In genomic region chr1:13731897-13732296, GRCh38 we compare ENCODE assay signal across 17 cellular contexts. TPM values are rescaled to one million over a fixed set of nuclear protein-coding genes. Genes with fewer than 3 reads are reported as not detected.
DNase-seq lines count a peak whose midpoint lies in the region; ATAC-seq, FAIRE-seq and TF ChIP-seq lines count a peak whose summit lies in the region.
"Had no signal": no experiment of that assay in that cellular context is flagged by ENCODE, and none has a peak within 500 bp of the region (broad histone marks: within the 10 kb centered on the region; RNA-seq: fewer than 3 reads in every experiment).

No MANE protein-coding gene starts in this region.

- no peak for ATAC-seq in CD8-positive, alpha-beta T cell
- no peak for ATAC-seq in activated CD8-positive, alpha-beta T cell treated with anti-CD3 and anti-CD28 coated beads, Interleukin-2, amount 10 ng/mL, durations not matched to agents 7 days and 5 days
- ATAC-seq in natural killer cell = no peak

- no peak for DNase-seq in CD8-positive, alpha-beta T cell
- DNase-seq in GM18507 (ENCODE audit: extremely low spot score, insufficient read length, low read depth) = no peak
- no peak for DNase-seq in activated CD8-positive, alpha-beta T cell treated with anti-CD3 and anti-CD28 coated beads, Interleukin-2, amount 10 ng/mL, durations not matched to agents 7 days and 5 days
- DNase-seq in natural killer cell = no peak
- DNase-seq in HFFc6 = no peak
- no peak for DNase-seq in NCI-H2029 (lab: John Stamatoyannopoulos, UW)
- DNase-seq in A673 (ENCODE audit: low spot score) = no peak
- no peak for DNase-seq in HuH-7.5 (ENCODE audit: low spot score)
- DNase-seq: adrenal gland, GOT3, head of caudate nucleus, kidney, NCI-H187, NCI-H526 had no signal

- FAIRE-seq in GM18507 (lab: Jason Lieb, UNC) = peak; percentile 60
- FAIRE-seq: kidney, RCC 7860 had no signal

- peak overlapping the region; percentile 98 for H3K27ac Mint-ChIP-seq in CD8-positive, alpha-beta T cell
- H3K27ac Mint-ChIP-seq in activated CD8-positive, alpha-beta T cell treated with anti-CD3 and anti-CD28 coated beads, Interleukin-2, amount 10 ng/mL, durations not matched to agents 7 days and 5 days = peak overlapping the region; percentile 98
- peak overlapping the region; percentile 82 to 96 for H3K27ac Mint-ChIP-seq in natural killer cell
- no peak overlapping the region for H3K27ac Mint-ChIP-seq in HFFc6

- H3K4me1 Mint-ChIP-seq in CD8-positive, alpha-beta T cell (ENCODE audit: low read depth) = peaks cover 82% of the 10 kb centered on the region
- H3K4me1 Mint-ChIP-seq in activated CD8-positive, alpha-beta T cell treated with anti-CD3 and anti-CD28 coated beads, Interleukin-2, amount 10 ng/mL, durations not matched to agents 7 days and 5 days (ENCODE audit: low read depth) = peaks cover 72% of the 10 kb centered on the region
- peaks cover 57 to 58% of the 10 kb centered on the region in 2 donors for H3K4me1 Mint-ChIP-seq in natural killer cell
- H3K4me1 Mint-ChIP-seq in HFFc6 (ENCODE audit: low read depth) = peaks cover 9% of the 10 kb centered on the region; the same call in 1 of the 2 replicates

- CTCF ChIA-PET in CD8-positive, alpha-beta T cell (lab: Charles Lee) = interaction anchor here (0.6 to 1.2 kb wide), 6 partner anchors 18 to 67 kb away, joined by 3 to 4 read pairs (median 3); no protein-coding TSS in a partner anchor
- CTCF ChIA-PET in activated CD8-positive, alpha-beta T cell treated with anti-CD3 and anti-CD28 coated beads, Interleukin-2, amount 10 ng/mL, durations not matched to agents 7 days and 5 days (lab: Charles Lee) = interaction anchor here (1.5 to 2.7 kb wide), 3 partner anchors 17 to 29 kb away, joined by 3 to 16 read pairs (median 15); no protein-coding TSS in a partner anchor
- CTCF ChIA-PET in A673 (lab: Charles Lee) = no interaction called here

- H3K27me3 ChIP-seq in CD8-positive, alpha-beta T cell (ENCODE audit: insufficient read depth, low read length) = no peaks in the 10 kb centered on the region
- no peaks in the 10 kb centered on the region for H3K27me3 ChIP-seq in A673 (replicated peaks; ENCODE audit: insufficient read depth, low read depth, low read length, poor library complexity)
- H3K27me3 ChIP-seq: adrenal gland had no signal

- H3K4me1 ChIP-seq in CD8-positive, alpha-beta T cell (ENCODE audit: insufficient read depth, low read length) = peaks cover 64% of the 10 kb centered on the region
- peaks cover 22% of the 10 kb centered on the region for H3K4me1 ChIP-seq in A673 (ENCODE audit: insufficient read depth, low read length, poor library complexity, severe bottlenecking)
- H3K4me1 ChIP-seq: adrenal gland had no signal

- H3K27ac ChIP-seq in CD8-positive, alpha-beta T cell (ENCODE audit: low read depth, low read length) = peak overlapping the region; percentile 84
- no peak overlapping the region for H3K27ac ChIP-seq in A673 (ENCODE audit: low read depth, low read length, poor library complexity, severe bottlenecking)
- H3K27ac ChIP-seq: adrenal gland, epithelial cell of prostate had no signal

- peak overlapping the region; percentile 5 for H3K4me3 Mint-ChIP-seq in CD8-positive, alpha-beta T cell
- peak overlapping the region; percentile 77 for H3K4me3 Mint-ChIP-seq in activated CD8-positive, alpha-beta T cell treated with anti-CD3 and anti-CD28 coated beads, Interleukin-2, amount 10 ng/mL, durations not matched to agents 7 days and 5 days
- H3K4me3 Mint-ChIP-seq in natural killer cell = peak overlapping the region; percentile 79
- H3K4me3 Mint-ChIP-seq in HFFc6 = no peak overlapping the region

- no peak for TF ChIP-seq CTCF in CD8-positive, alpha-beta T cell (IDR thresholded peaks at IDR 0.05)
- no peak for TF ChIP-seq CTCF in natural killer cell (IDR thresholded peaks at IDR 0.05)
- no peak for TF ChIP-seq CTCF in HFFc6 (IDR thresholded peaks at IDR 0.05)
- no peak for TF ChIP-seq CTCF in A673 (conservative IDR thresholded peaks at IDR 0.05; ENCODE audit: low read depth, low read length)

- POLR2A ChIA-PET in CD8-positive, alpha-beta T cell (lab: Charles Lee) = interaction anchor here (0.7 to 3.0 kb wide), 3 partner anchors 16 to 31 kb away, joined by 3 to 24 read pairs (median 5); no protein-coding TSS in a partner anchor
- POLR2A ChIA-PET in activated CD8-positive, alpha-beta T cell treated with anti-CD3 and anti-CD28 coated beads, Interleukin-2, amount 10 ng/mL, durations not matched to agents 7 days and 5 days (lab: Charles Lee) = interaction anchor here (3.1 to 7.3 kb wide), 2 partner anchors 17 to 29 kb away, joined by 32 to 70 read pairs; no protein-coding TSS in a partner anchor
- POLR2A ChIA-PET in A673 (lab: Charles Lee; ENCODE audit: low non-redundant PET) = no interaction called here

- H3K27me3 Mint-ChIP-seq in CD8-positive, alpha-beta T cell (ENCODE audit: low read depth) = no peaks in the 10 kb centered on the region
- no peaks in the 10 kb centered on the region for H3K27me3 Mint-ChIP-seq in activated CD8-positive, alpha-beta T cell treated with anti-CD3 and anti-CD28 coated beads, Interleukin-2, amount 10 ng/mL, durations not matched to agents 7 days and 5 days (ENCODE audit: low read depth)
- H3K27me3 Mint-ChIP-seq in natural killer cell (ENCODE audit: low read depth in 2 of 2) = no peaks in the 10 kb centered on the region
- peaks cover 3% of the 10 kb centered on the region for H3K27me3 Mint-ChIP-seq in HFFc6 (ENCODE audit: insufficient read depth)

- intact Hi-C loops in CD8-positive, alpha-beta T cell (cut with DNase I, micrococcal nuclease) = loop anchor here (1.0 to 10.0 kb wide), 5 partner anchors 17 to 1117 kb away; partner anchors contain the start of genes DHRS3 (in 1 of the 2) and PRDM2 (in 1 of the 2)
- intact Hi-C loops in natural killer cell (cut with micrococcal nuclease) (loop anchor here (1.0 to 5.0 kb wide), 3 partner anchors 17 to 35 kb away; no protein-coding TSS in a partner anchor), A673 (cut with micrococcal nuclease; ENCODE audit: unreplicated experiment) (no loop called here)

- peaks cover 14% of the 10 kb centered on the region for H3K36me3 Mint-ChIP-seq in CD8-positive, alpha-beta T cell
- H3K36me3 Mint-ChIP-seq in activated CD8-positive, alpha-beta T cell treated with anti-CD3 and anti-CD28 coated beads, Interleukin-2, amount 10 ng/mL, durations not matched to agents 7 days and 5 days (ENCODE audit: low read depth) = peaks cover 14% of the 10 kb centered on the region
- H3K36me3 Mint-ChIP-seq in natural killer cell = no peaks in the 10 kb centered on the region
- H3K36me3 Mint-ChIP-seq in HFFc6 (ENCODE audit: low read depth) = no peaks in the 10 kb centered on the region

- no peaks in the 10 kb centered on the region for H3K9me3 ChIP-seq in CD8-positive, alpha-beta T cell (ENCODE audit: low read length)
- H3K9me3 ChIP-seq in A673 (ENCODE audit: low read depth, low read length, poor library complexity, severe bottlenecking) = no peaks in the 10 kb centered on the region
- H3K9me3 ChIP-seq: adrenal gland had no signal

- H3K36me3 ChIP-seq in CD8-positive, alpha-beta T cell (ENCODE audit: insufficient read depth, low read length) = no peaks in the 10 kb centered on the region
- H3K36me3 ChIP-seq in A673 (ENCODE audit: insufficient read depth, low read length, poor library complexity, severe bottlenecking) = no peaks in the 10 kb centered on the region
- H3K36me3 ChIP-seq: adrenal gland had no signal

- no peaks in the 10 kb centered on the region for H3K9me3 Mint-ChIP-seq in CD8-positive, alpha-beta T cell
- no peaks in the 10 kb centered on the region for H3K9me3 Mint-ChIP-seq in activated CD8-positive, alpha-beta T cell treated with anti-CD3 and anti-CD28 coated beads, Interleukin-2, amount 10 ng/mL, durations not matched to agents 7 days and 5 days (ENCODE audit: insufficient read depth)
- H3K9me3 Mint-ChIP-seq in natural killer cell (no peaks in the 10 kb centered on the region), HFFc6 (no peaks in the 10 kb centered on the region)
- H3K9me3 Mint-ChIP-seq: CD14-positive monocyte had no signal

- H3K4me3 ChIP-seq in CD8-positive, alpha-beta T cell (ENCODE audit: low read depth, low read length) = no peak overlapping the region
- no peak overlapping the region for H3K4me3 ChIP-seq in A673 (ENCODE audit: low read depth, low read length, poor library complexity, severe bottlenecking)
- H3K4me3 ChIP-seq: adrenal gland had no signal

- BruUV-seq in A673 (replicated peaks; lab: Mats Ljungman, UMichigan) = no TSS peak

RNA-seq across cellular contexts. Expression of gene PRDM2, which starts 31.9 kb away (rescaled TPM):
- 100 to 1,000 TPM; 170 to 180 TPM for total RNA-seq in CD8-positive, alpha-beta T cell
- total RNA-seq in activated CD8-positive, alpha-beta T cell treated with anti-CD3 and anti-CD28 coated beads, Interleukin-2, amount 10 ng/mL, durations not matched to agents 7 days and 5 days = 10 to 100 TPM; 49.3 to 50.4 TPM
- 100 to 1,000 TPM; 168 to 193 (median 184) TPM for total RNA-seq in natural killer cell
- 10 to 100 TPM; 20.9 to 26.9 (median 25.7) TPM for total RNA-seq in HFFc6 (2021; fragmentation: NEBNext Ultra II Directional; extraction: Animal tissue kit (Norgen Biotek cat#: 25700))
- 60.4 and 64.2 TPM in 2 replicates for total RNA-seq in A673 (2021)
